1 cellular context compared by ENCODE assay signal in genomic region chr5:143349127-143349526, GRCh38.
TF ChIP-seq lines count a peak whose summit lies in the region.

No MANE protein-coding gene starts in this region.

TF ChIP-seq in K562, 482 proteins besides CTCF, POLR2A, EP300 and RAD21 (continued from another document):
- TF ChIP-seq BRCA1 (IDR thresholded peaks at IDR 0.05) (no peak), BRCA1 (CRISPR knock-in tag; IDR thresholded peaks at IDR 0.05) (no peak), BRF1 (IDR thresholded peaks at IDR 0.05; ENCODE audit: borderline replicate concordance, extremely low read depth, insufficient read length) (no peak), ZBTB8A (IDR thresholded peaks at IDR 0.05; ENCODE audit: partially characterized antibody) (no peak), EHMT2 (IDR thresholded peaks at IDR 0.05) (0 out of 2 replicates have a peak, but pooled peaks have one; percentile 43), ILF3 (IDR thresholded peaks at IDR 0.05; ENCODE audit: borderline replicate concordance) (no peak), MAFG (tag; conservative IDR thresholded peaks at IDR 0.05) (peak; percentile 96), MAFK (IDR thresholded peaks at IDR 0.05; ENCODE audit: low read length) (peak; percentile 87), ZNF143 (CRISPR knock-in tag; IDR thresholded peaks at IDR 0.05) (no peak), HNRNPLL (IDR thresholded peaks at IDR 0.05; ENCODE audit: low read depth, low read length, poor library complexity, severe bottlenecking) (no peak), CXXC5 (CRISPR knock-in tag; IDR thresholded peaks at IDR 0.05) (no peak)
- TF ChIP-seq, protein P1, sequence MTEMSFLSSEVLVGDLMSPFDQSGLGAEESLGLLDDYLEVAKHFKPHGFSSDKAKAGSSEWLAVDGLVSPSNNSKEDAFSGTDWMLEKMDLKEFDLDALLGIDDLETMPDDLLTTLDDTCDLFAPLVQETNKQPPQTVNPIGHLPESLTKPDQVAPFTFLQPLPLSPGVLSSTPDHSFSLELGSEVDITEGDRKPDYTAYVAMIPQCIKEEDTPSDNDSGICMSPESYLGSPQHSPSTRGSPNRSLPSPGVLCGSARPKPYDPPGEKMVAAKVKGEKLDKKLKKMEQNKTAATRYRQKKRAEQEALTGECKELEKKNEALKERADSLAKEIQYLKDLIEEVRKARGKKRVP (CRISPR knock-in tag; IDR thresholded peaks at IDR 0.05): no peak
